In genomic region chr10:19817251-19818046, GRCh38 we compare ENCODE assay signal across 8 cellular contexts. TPM values are rescaled to one million over a fixed set of nuclear protein-coding genes. Genes with fewer than 3 reads are reported as not detected.
DNase-seq lines count a peak whose midpoint lies in the region; ATAC-seq and TF ChIP-seq lines count a peak whose summit lies in the region.

No MANE protein-coding gene starts in this region.

- H3K27ac ChIP-seq in IMR-90 (ENCODE audit: insufficient read depth, low read length) (peak overlapping the region; percentile 80; the same call in 1 of the 2 replicates), lung (ENCODE audit: low read depth in 1 of 2, low read length in 1 of 2) (peak overlapping the region; percentile 29 to 92), thymus (ENCODE audit: low read depth) (peak overlapping the region; percentile 21), OCI-LY7 (ENCODE audit: low read depth, low read length, poor library complexity, severe bottlenecking) (no peak overlapping the region)

- H4K20me1 ChIP-seq in IMR-90 (ENCODE audit: insufficient read depth, low read length) = no peaks in the 10 kb centered on the region; the same call in 1 of the 2 replicates
- H4K20me1 ChIP-seq in OCI-LY7 (ENCODE audit: insufficient read depth, low read length) = no peaks in the 10 kb centered on the region

- peak overlapping the region; percentile 58 for H3K4ac ChIP-seq in IMR-90 (ENCODE audit: low read depth, low read length)

- peak overlapping the region; percentile 46 for H3K18ac ChIP-seq in IMR-90 (ENCODE audit: low read depth, low read length)

- no peaks in the 10 kb centered on the region for H3K9me2 ChIP-seq in OCI-LY7 (ENCODE audit: insufficient read depth, low read length)

- H3K9me3 ChIP-seq in IMR-90 (ENCODE audit: control insufficient read depth, insufficient read depth, low read length) = no peaks in the 10 kb centered on the region
- H3K9me3 ChIP-seq in lung (ENCODE audit: control insufficient read depth in 2 of 2, insufficient read depth in 1 of 2, low read length in 1 of 2) = no peaks in the 10 kb centered on the region
- no peaks in the 10 kb centered on the region for H3K9me3 ChIP-seq in thymus (ENCODE audit: control insufficient read depth)
- H3K9me3 ChIP-seq in OCI-LY7 (ENCODE audit: low read length) = no peaks in the 10 kb centered on the region

- no peak for TF ChIP-seq RAD21 in IMR-90 (IDR thresholded peaks at IDR 0.05; ENCODE audit: low read length)

- no peak overlapping the region for H2BK15ac ChIP-seq in IMR-90 (ENCODE audit: low read depth, low read length)

- no peak overlapping the region for H4K5ac ChIP-seq in IMR-90 (ENCODE audit: low read depth, low read length)

- H2BK20ac ChIP-seq in IMR-90 (ENCODE audit: low read depth, low read length) = no peak overlapping the region

- H4K91ac ChIP-seq in IMR-90 (ENCODE audit: insufficient read depth, low read depth, low read length) = no peak overlapping the region

- dilution Hi-C loops in IMR-90 (cut with HindIII; ENCODE audit: low sequenced_read_pairs, unreplicated experiment) = no loop called here

- H2BK120ac ChIP-seq in IMR-90 (ENCODE audit: low read depth, low read length) = no peak overlapping the region

- H3K9ac ChIP-seq in IMR-90 (ENCODE audit: low read depth, low read length) = peak overlapping the region; percentile 41

- intact Hi-C loops in IMR-90 (cut with micrococcal nuclease) = loop anchor here (2.0 to 10.0 kb wide), 11 partner anchors 105 to 1129 kb away; no protein-coding TSS in a partner anchor
- intact Hi-C loops in OCI-LY7 (cut with micrococcal nuclease; ENCODE audit: unreplicated experiment) = no loop called here

- H3K36me3 ChIP-seq in IMR-90 (ENCODE audit: control insufficient read depth, insufficient read depth, low read length) = no peaks in the 10 kb centered on the region
- H3K36me3 ChIP-seq in lung (ENCODE audit: control insufficient read depth in 2 of 2, insufficient read depth in 2 of 2, low read length in 2 of 2) = no peaks in the 10 kb centered on the region
- H3K36me3 ChIP-seq in thymus (ENCODE audit: control insufficient read depth, insufficient read depth) = no peaks in the 10 kb centered on the region
- no peaks in the 10 kb centered on the region for H3K36me3 ChIP-seq in OCI-LY7 (ENCODE audit: insufficient read depth, low read length)

- no peak for TF ChIP-seq POLR2A in IMR-90 (IDR thresholded peaks at IDR 0.05; ENCODE audit: low read depth, low read length)

- H3K9me1 ChIP-seq in IMR-90 (ENCODE audit: insufficient read depth, low read length) = no peaks in the 10 kb centered on the region

- no peaks in the 10 kb centered on the region for H3K79me2 ChIP-seq in OCI-LY7 (ENCODE audit: insufficient read depth, low read depth, low read length)

- peak overlapping the region; percentile 69 for H3K14ac ChIP-seq in IMR-90 (replicated peaks; ENCODE audit: low read depth, low read length)

- 0% methylated on average over 1 of the region's 37 CpGs; no CpG with 5 or more reads in 1 of the 2 experiments for WGBS in IMR-90 (ENCODE audit: extremely low coverage in 2 of 2, insufficient read length in 1 of 2), 2 experiments
- WGBS in lung, 2 donors = 0 to 2% methylated on average over 37 of the region's 37 CpGs
- WGBS in thymus = 2% methylated on average over 37 of the region's 37 CpGs

- BruUV-seq in IMR-90 (replicated peaks; lab: Mats Ljungman, UMichigan) (no TSS peak), OCI-LY7 (replicated peaks; lab: Mats Ljungman, UMichigan) (no TSS peak)

- peaks cover 0 to 4% of the 10 kb centered on the region in 2 experiments; a peak in 1 of 4 replicates for H3K79me1 ChIP-seq in IMR-90 (ENCODE audit: low read depth in 1 of 2, low read length in 2 of 2)

- ATAC-seq in GM18498 (IDR thresholded peaks at IDR 0.05; ENCODE audit: unreplicated experiment) (peak; percentile 12), IMR-90 (ENCODE audit: low read depth) (peak; percentile 3; the same call in 1 of the 2 replicates), lung (ENCODE audit: insufficient read depth, low FRiP score) (no peak), HG02623 (IDR thresholded peaks at IDR 0.05; ENCODE audit: unreplicated experiment) (no peak)

- peak overlapping the region; percentile 78 for H3K23ac ChIP-seq in IMR-90 (ENCODE audit: low read depth, low read length)

- H4K8ac ChIP-seq in IMR-90 (ENCODE audit: low read depth in 2 of 2, low read length in 2 of 2) = peak overlapping the region in 1 of 2 experiments; percentile 35; a peak in 1 of 4 replicates

- H2AK9ac ChIP-seq in IMR-90 (replicated peaks; ENCODE audit: low read depth, low read length, poor library complexity) = peak overlapping the region; percentile 33

- H3K27me3 ChIP-seq in IMR-90 (ENCODE audit: control insufficient read depth, insufficient read depth, low read length) (peaks cover 3% of the 10 kb centered on the region; the same call in 1 of the 2 replicates), lung (ENCODE audit: control insufficient read depth, insufficient read depth) (no peaks in the 10 kb centered on the region), thymus (ENCODE audit: control insufficient read depth, insufficient read depth) (peaks cover 30% of the 10 kb centered on the region)

- DNase-seq in IMR-90 = no peak
- DNase-seq in choroid plexus epithelial cell (ENCODE audit: low read depth) = peak; percentile 48
- no peak for DNase-seq in lung (ENCODE audit: low spot score)
- DNase-seq in OCI-LY7 (ENCODE audit: low spot score) = no peak
- no peak for DNase-seq in NCI-H1436 treated with DMSO at 0.1 percent for 48 hours (lab: John Stamatoyannopoulos, UW)

- in situ Hi-C loops in IMR-90 (cut with MboI; ENCODE audit: low sequenced_read_pairs) = no loop called here

- CTCF ChIA-PET in IMR-90 (lab: Yijun Ruan, JAX) (interaction anchor here (0.6 kb wide), 1 partner anchor 487 kb away, joined by 7 read pairs; no protein-coding TSS in a partner anchor), OCI-LY7 (lab: Charles Lee; ENCODE audit: unreplicated experiment) (no interaction called here)

- H3K4me3 ChIP-seq in IMR-90 (ENCODE audit: insufficient read depth, low read depth, low read length) = peak overlapping the region; percentile 61
- H3K4me3 ChIP-seq in choroid plexus epithelial cell (ENCODE audit: low read depth, low read length) = peak overlapping the region; percentile 80
- H3K4me3 ChIP-seq in lung = peak overlapping the region; percentile 65
- H3K4me3 ChIP-seq in thymus (ENCODE audit: low read length) = peak overlapping the region; percentile 48
- H3K4me3 ChIP-seq in OCI-LY7 (ENCODE audit: low read depth, low read length, poor library complexity, severe bottlenecking) = no peak overlapping the region

- H3K56ac ChIP-seq in IMR-90 (ENCODE audit: extremely low read depth, insufficient read depth, low read length) = peak overlapping the region; percentile 16; the same call in 1 of the 2 replicates

- H2AFZ ChIP-seq in IMR-90 (replicated peaks; ENCODE audit: low read length, poor library complexity) (peak overlapping the region; percentile 92), OCI-LY7 (ENCODE audit: low read length) (no peak overlapping the region)

- H2BK5ac ChIP-seq in IMR-90 (ENCODE audit: low read depth, low read length, poor library complexity, severe bottlenecking) = no peak overlapping the region

- H3K4me2 ChIP-seq in IMR-90 (ENCODE audit: low read depth, low read length) = peak overlapping the region; percentile 91
- no peak overlapping the region for H3K4me2 ChIP-seq in OCI-LY7 (ENCODE audit: low read length)

- no peak for TF ChIP-seq CTCF in IMR-90 (conservative IDR thresholded peaks at IDR 0.05; ENCODE audit: low read depth, low read length)
- peak; percentile 40 for TF ChIP-seq CTCF in choroid plexus epithelial cell (conservative IDR thresholded peaks at IDR 0.05; ENCODE audit: low read depth, low read length)
- no peak for TF ChIP-seq CTCF in lung (IDR thresholded peaks at IDR 0.05; ENCODE audit: control extremely low read depth, extremely low read depth)
- no peak for TF ChIP-seq CTCF in OCI-LY7 (conservative IDR thresholded peaks at IDR 0.05; ENCODE audit: low read length)

- POLR2A ChIA-PET in IMR-90 (lab: Charles Lee; ENCODE audit: unreplicated experiment) (no interaction called here), OCI-LY7 (lab: Charles Lee) (no interaction called here)

- no peaks in the 10 kb centered on the region for H3K4me1 ChIP-seq in IMR-90 (ENCODE audit: control insufficient read depth, insufficient read depth, low read length)
- no peaks in the 10 kb centered on the region for H3K4me1 ChIP-seq in lung (ENCODE audit: control insufficient read depth in 2 of 2, insufficient read depth in 2 of 2, low read length in 2 of 2)
- no peaks in the 10 kb centered on the region for H3K4me1 ChIP-seq in thymus (ENCODE audit: control insufficient read depth, insufficient read depth, low read length)
- H3K4me1 ChIP-seq in OCI-LY7 (ENCODE audit: insufficient read depth, low read length, poor library complexity, severe bottlenecking) = no peaks in the 10 kb centered on the region

- no peak overlapping the region for H2AK5ac ChIP-seq in IMR-90 (ENCODE audit: low read depth, low read length)

TF ChIP-seq in IMR-90, 13 proteins besides CTCF, POLR2A, EP300 and RAD21:
- TF ChIP-seq CEBPB (IDR thresholded peaks at IDR 0.05; ENCODE audit: low read depth, low read length) (0 out of 2 replicates have a peak, but pooled peaks have one; percentile 5), MAFK (IDR thresholded peaks at IDR 0.05; ENCODE audit: low read depth, low read length) (no peak)
TF ChIP-seq in IMR-90: peak in this region for 1.

RNA-seq across cellular contexts. Expression of gene PLXDC2, which starts 1.2 kb away (rescaled TPM):
- 5.0 and 6.1 TPM in 2 replicates for total RNA-seq in IMR-90 (2012; rRNA removed)
- 3.2 and 3.6 TPM in 2 replicates for polyA plus RNA-seq in IMR-90 (2012; rRNA removed)
- 0.96 and 1.1 TPM in 2 replicates for polyA plus RNA-seq in IMR-90 (2012; cell fraction: cytosol; rRNA removed)
- 0.74 and 1.9 TPM in 2 replicates for polyA plus RNA-seq in IMR-90 (2012; cell fraction: nucleus; rRNA removed; ENCODE audit: low replicate concordance)
- 10 to 100 TPM; 61.9 to 99.6 TPM for total RNA-seq in lung
- 10 to 100 TPM; 11.8 to 19.6 TPM for polyA plus RNA-seq in lung
- 7.1 TPM for polyA plus RNA-seq in thymus
- not detected in 2 replicates for total RNA-seq in OCI-LY7 (2014; rRNA removed; shearing (Covaris generic))
- total RNA-seq in OCI-LY7 (2022) = not detected in 2 replicates

Comparison
In these comparisons a context has a peak if more than half of its experiments do, and no peak if none do; other contexts are left out.
1. ATAC-seq: peak in GM18498 (single experiment) and IMR-90 (single experiment); none in lung (single experiment) and HG02623 (single experiment).